In genomic region chr10:77643795-77644468, GRCh38 we compare ENCODE assay signal across 1 cellular context.
TF ChIP-seq lines count a peak whose summit lies in the region.

No MANE protein-coding gene starts in this region.

TF ChIP-seq in endothelial cell of umbilical vein, 7 proteins besides CTCF, POLR2A, EP300 and RAD21 (continued from another document):
- TF ChIP-seq MAX (IDR thresholded peaks at IDR 0.05; ENCODE audit: insufficient read depth, insufficient read length) (no peak), JUN (IDR thresholded peaks at IDR 0.05; ENCODE audit: borderline replicate concordance, insufficient read depth, insufficient read length, low read depth) (no peak), POLR2AphosphoS5 (IDR thresholded peaks at IDR 0.05; ENCODE audit: insufficient read depth, low read depth, low read length) (no peak)
